ENCODE assay signal across 8 cellular contexts in genomic region chr14:50830932-50831703, GRCh38.
DNase-seq lines count a peak whose midpoint lies in the region; ATAC-seq and TF ChIP-seq lines count a peak whose summit lies in the region.

TSS of gene NIN (minus strand) at chr14:50831162. CDS start at chr14:50822056, 9,106 bp downstream.

- TF ChIP-seq CTCF in WERI-Rb-1 (IDR thresholded peaks at IDR 0.05; ENCODE audit: low read depth, low read length) (no peak), cardiac fibroblast (IDR thresholded peaks at IDR 0.05; ENCODE audit: low read depth, low read length) (no peak)

- H3K36me3 ChIP-seq in WERI-Rb-1 = peaks cover 14% of the 10 kb centered on the region

- peak within 1 kb of the TSS; percentile 96 for H3K27ac ChIP-seq in WERI-Rb-1

- ATAC-seq in HG02973 (IDR thresholded peaks at IDR 0.05; ENCODE audit: unreplicated experiment) = peak; percentile 80

- H3K4me3 ChIP-seq in WERI-Rb-1 (ENCODE audit: low read depth, low read length) (peak within 1 kb of the TSS; percentile 96), cardiac fibroblast (replicated peaks in 1 of 2; ENCODE audit: low read depth in 2 of 2, low read length in 2 of 2) (peak within 1 kb of the TSS; percentile 79 to 80)

- DNase-seq in SIG-M5 treated with dmso at 0.1 percent for 504 hours (lab: John Stamatoyannopoulos, UW; ENCODE audit: unreplicated experiment) (peak; percentile 72), SIG-M5 (lab: John Stamatoyannopoulos, UW) (no peak), NCI-H2107 treated with DMSO at 0.1 percent for 48 hours (lab: John Stamatoyannopoulos, UW; ENCODE audit: unreplicated experiment) (peak; percentile 52), WERI-Rb-1 (peak; percentile 64), cardiac fibroblast (ENCODE audit: low read depth in 2 of 2) (peak; percentile 68 to 83), iris pigment epithelial cell (ENCODE audit: low read depth) (peak; percentile 86)
- DNase-seq in stimulated activated CD4-positive, alpha-beta T cell treated with anti-CD3 and anti-CD28 coated beads, Interleukin-12 subunit alpha, Interleukin-12 subunit beta, amount 100 ng/mL, for 24 hours (ENCODE audit: low read depth in 2 of 2) = peak; percentile 54 to 60

- H3K27me3 ChIP-seq in WERI-Rb-1 (ENCODE audit: insufficient read depth, low read depth, severe bottlenecking) = no peaks in the 10 kb centered on the region

- no peaks in the 10 kb centered on the region for H3K9me3 ChIP-seq in WERI-Rb-1 (ENCODE audit: severe bottlenecking)
